10 cellular contexts compared by ENCODE assay signal in genomic region chr11:2089536-2090165, GRCh38. TPM values are rescaled to one million over a fixed set of nuclear protein-coding genes. Genes with fewer than 3 reads are reported as not detected.
DNase-seq lines count a peak whose midpoint lies in the region; ATAC-seq, FAIRE-seq and TF ChIP-seq lines count a peak whose summit lies in the region.
"Had no signal": no experiment of that assay in that cellular context is flagged by ENCODE, and none has a peak within 500 bp of the region (broad histone marks: within the 10 kb centered on the region; RNA-seq: fewer than 3 reads in every experiment).

No MANE protein-coding gene starts in this region.

- H3K4me3 ChIP-seq in GM12878, result no peak overlapping the region
- H3K4me3 ChIP-seq in neuronal stem cell (ENCODE audit: low read length in 2 of 2), result no peak overlapping the region
- H3K4me3 ChIP-seq in coronary artery, result no peak overlapping the region
- H3K4me3 ChIP-seq: vagina had no signal

- intact Hi-C loops in GM12878 (cut with micrococcal nuclease; ENCODE audit: unreplicated experiment), result no loop called here

- no peaks in the 10 kb centered on the region; a peak in 1 of 4 replicates for H3K27me3 ChIP-seq in GM12878 (replicated peaks in 1 of 2; ENCODE audit: control insufficient read depth in 2 of 2, insufficient read depth in 2 of 2, low read length in 1 of 2)
- H3K27me3 ChIP-seq in neuronal stem cell (ENCODE audit: control insufficient read depth in 3 of 3, insufficient read depth in 3 of 3, low read depth in 1 of 3, low read length in 3 of 3), result peaks cover 0 to 6% (median 0%) of the 10 kb centered on the region in 3 experiments
- H3K27me3 ChIP-seq: vagina had no signal

- no peak overlapping the region for H2BK120ac ChIP-seq in neuronal stem cell (ENCODE audit: low read depth, low read length)

- no peak for FAIRE-seq in GM12878 (lab: Jason Lieb, UNC)

- peak overlapping the region; percentile 6 for H3K23ac ChIP-seq in neuronal stem cell (ENCODE audit: low read depth, low read length, poor library complexity)

- no peak overlapping the region for H2BK15ac ChIP-seq in neuronal stem cell (ENCODE audit: low read length)

- SMC1A ChIA-PET in GM12878 (lab: Charles Lee; ENCODE audit: uncharacterized antibody, unreplicated experiment), result no interaction called here

- CTCF ChIA-PET in GM12878 (lab: Yijun Ruan, JAX), result interaction anchor here (1.7 kb wide), 1 partner anchor 11 kb away, joined by 4 read pairs; no protein-coding TSS in a partner anchor

- POLR2A ChIA-PET in GM12878 (lab: Charles Lee), result no interaction called here

- H3K9me3 ChIP-seq in GM12878 (replicated peaks; ENCODE audit: control insufficient read depth, insufficient read depth, low read length) (no peaks in the 10 kb centered on the region; the same call in 1 of the 3 replicates), neuronal stem cell (replicated peaks in 1 of 2; ENCODE audit: control insufficient read depth in 2 of 2, insufficient read depth in 1 of 2, low read depth in 1 of 2, low read length in 2 of 2) (peaks cover 0 to 11% of the 10 kb centered on the region in 2 donors)
- H3K9me3 ChIP-seq: vagina had no signal

- no peaks in the 10 kb centered on the region for H3K79me2 ChIP-seq in GM12878 (ENCODE audit: control insufficient read depth, insufficient read depth, low read length)

- BruUV-seq in GM12878 (replicated peaks; lab: Mats Ljungman, UMichigan), result no TSS peak

- peaks cover 2% of the 10 kb centered on the region for H3K79me1 ChIP-seq in neuronal stem cell (ENCODE audit: low read depth, low read length)

- no peak overlapping the region for H4K8ac ChIP-seq in neuronal stem cell (ENCODE audit: low read depth, low read length)

- H2BK5ac ChIP-seq in neuronal stem cell (ENCODE audit: low read length), result no peak overlapping the region

- H3K4me2 ChIP-seq in GM12878 (ENCODE audit: control insufficient read depth, insufficient read depth), result no peak overlapping the region
- no peak overlapping the region for H3K4me2 ChIP-seq in neuronal stem cell (ENCODE audit: insufficient read depth, low read length, poor library complexity, severe bottlenecking)

- H3K36me3 ChIP-seq in GM12878 (ENCODE audit: control insufficient read depth in 2 of 2, insufficient read depth in 2 of 2, low read length in 1 of 2) (no peaks in the 10 kb centered on the region), neuronal stem cell (replicated peaks in 1 of 2; ENCODE audit: control insufficient read depth in 2 of 2, insufficient read depth in 2 of 2, low read length in 2 of 2) (no peaks in the 10 kb centered on the region)
- H3K36me3 ChIP-seq: vagina had no signal

- H2AK5ac ChIP-seq in neuronal stem cell (ENCODE audit: low read depth, low read length), result peak overlapping the region; percentile 56

- H4K91ac ChIP-seq in neuronal stem cell (ENCODE audit: low read depth, low read length, poor library complexity), result peak overlapping the region; percentile 64

- in situ Hi-C loops in GM12878 (cut with MboI), result no loop called here

- DNase-seq in activated effector memory CD4-positive, alpha-beta T cell treated with anti-CD3 and anti-CD28 coated beads, Interleukin-2, amount 50 U/mL, for 16 hours, result peak; percentile 64
- no peak for DNase-seq in activated effector memory CD4-positive, alpha-beta T cell treated with Interleukin-2 at 50 U/mL for 16 hours
- DNase-seq in NCI-H82 (lab: John Stamatoyannopoulos, UW), result peak; percentile 69
- DNase-seq in GM12878 (ENCODE audit: low read depth, low spot score), result no peak
- DNase-seq in neuronal stem cell (ENCODE audit: low spot score), result peak; percentile 20
- no peak for DNase-seq in kidney glomerular epithelial cell (lab: John Stamatoyannopoulos, UW)
- DNase-seq in coronary artery (ENCODE audit: low spot score), result no peak

- H2AFZ ChIP-seq in GM12878 (ENCODE audit: control insufficient read depth, low read depth, low read length) (no peak overlapping the region), neuronal stem cell (ENCODE audit: low read length) (no peak overlapping the region)

- no peak overlapping the region for H2BK12ac ChIP-seq in neuronal stem cell (ENCODE audit: low read length)

- peak overlapping the region; percentile 48 for H3K18ac ChIP-seq in neuronal stem cell (ENCODE audit: low read length)

- RAD21 ChIA-PET in GM12878 (lab: Charles Lee; ENCODE audit: unreplicated experiment), result no interaction called here

- no peak for TF ChIP-seq RAD21 in GM12878 (IDR thresholded peaks at IDR 0.05; ENCODE audit: insufficient read depth, low read depth, low read length)

- no peak for TF ChIP-seq EP300 in GM12878 (IDR thresholded peaks at IDR 0.05; ENCODE audit: borderline replicate concordance in 1 of 2, control insufficient read depth in 1 of 2, low read depth in 2 of 2, low read length in 2 of 2)

- peak overlapping the region; percentile 53 for H3K4ac ChIP-seq in neuronal stem cell (ENCODE audit: low read length)

- 60% methylated on average over 8 of the region's 9 CpGs for WGBS in GM12878 (ENCODE audit: insufficient coverage, insufficient replicate concordance, low lambda C conversion rate, missing lambda C conversion rate)
- no CpG with 5 or more reads among the region's 9 CpGs for WGBS in neuronal stem cell (ENCODE audit: extremely low coverage in 2 of 2, insufficient read length in 2 of 2, insufficient replicate concordance in 1 of 2), 2 donors

- H3K27ac ChIP-seq in GM12878 (ENCODE audit: control insufficient read depth, insufficient read depth) (no peak overlapping the region), neuronal stem cell (replicated peaks; ENCODE audit: low read length) (no peak overlapping the region), coronary artery (no peak overlapping the region)
- H3K27ac ChIP-seq: vagina had no signal

- no peak for TF ChIP-seq POLR2A in GM12878 (IDR thresholded peaks at IDR 0.05; ENCODE audit: low read depth, low read length)

- no peaks in the 10 kb centered on the region; the same call in 1 of the 2 replicates for H4K20me1 ChIP-seq in GM12878 (ENCODE audit: control insufficient read depth, insufficient read depth)

- TF ChIP-seq CTCF in GM12878 (IDR thresholded peaks at IDR 0.05 in 2 of 3, conservative IDR thresholded peaks at IDR 0.05 in 1 of 3; ENCODE audit: control insufficient read depth in 2 of 3, extremely low read depth in 1 of 3, insufficient read depth in 1 of 3, low read depth in 3 of 3, low read length in 3 of 3) (no peak), coronary artery (IDR thresholded peaks at IDR 0.05) (no peak)

- peak; percentile 96 for ATAC-seq in GM12878
- no peak for ATAC-seq in HG03135 (IDR thresholded peaks at IDR 0.05; ENCODE audit: unreplicated experiment)

- H3K9ac ChIP-seq in GM12878 (ENCODE audit: control insufficient read depth, insufficient read depth, low read length) (no peak overlapping the region), neuronal stem cell (ENCODE audit: low read depth, low read length, poor library complexity) (no peak overlapping the region)

- H3K14ac ChIP-seq in neuronal stem cell (ENCODE audit: low read length), result no peak overlapping the region

- H3K4me1 ChIP-seq in GM12878 (ENCODE audit: control insufficient read depth, insufficient read depth, low read length), result no peaks in the 10 kb centered on the region
- peaks cover 0 to 2% of the 10 kb centered on the region in 2 donors for H3K4me1 ChIP-seq in neuronal stem cell (ENCODE audit: control insufficient read depth in 2 of 2, insufficient read depth in 1 of 2, low read depth in 1 of 2, low read length in 2 of 2)

TF ChIP-seq in GM12878, 131 proteins besides CTCF, POLR2A, EP300 and RAD21 (continues in another document):
- TF ChIP-seq CEBPZ (IDR thresholded peaks at IDR 0.05; ENCODE audit: low read depth, low read length), result no peak
- TF ChIP-seq CREM (IDR thresholded peaks at IDR 0.05; ENCODE audit: low read depth), result no peak
- TF ChIP-seq NR2C2 (IDR thresholded peaks at IDR 0.05; ENCODE audit: borderline replicate concordance, control insufficient read depth, insufficient read length, low read depth), result no peak

RNA-seq across cellular contexts. Expression of gene IGF2, which starts 49.5 kb away (rescaled TPM):
- not detected in 2 replicates for total RNA-seq in GM12878 (2013; cell fraction: nucleolus; rRNA removed)
- total RNA-seq in GM12878 (2014; rRNA removed) (not detected in 2 replicates), GM12878 (2014; rRNA removed; fragmentation: Illumina TruSeq; extraction: Trizol) (not detected in 2 replicates), GM12878 (2021) (0.35 and 0.41 TPM in 2 replicates)
- not detected for polyA plus RNA-seq in GM12878 (2011; ENCODE audit: low read depth)
- polyA plus RNA-seq in GM12878 (2011; rRNA removed) (0.03 TPM in 1 of 2 replicates, not detected in the other), GM12878 (2014; fragmentation: Illumina TruSeq; extraction: Trizol) (not detected in 2 replicates), GM12878 (2014; fragmentation: Nextera tagmentation; extraction: Ambion mirVana) (not detected), GM12878 (2014; rRNA removed) (not detected in 2 replicates), GM12878 (2016; fragmentation: Nextera tagmentation; extraction: Ambion mirVana) (not detected)
- 0.02 TPM in 1 of 2 replicates, not detected in the other for polyA plus RNA-seq in GM12878 (2011; cell fraction: cytosol; rRNA removed)
- polyA plus RNA-seq in GM12878 (2011; cell fraction: nucleus; rRNA removed), result 0.04 TPM in 1 of 2 replicates, not detected in the other
- not detected in 2 replicates for polyA plus RNA-seq in GM12878 (2012)
- 0.21 TPM in 1 of 2 replicates, not detected in the other for polyA minus RNA-seq in GM12878 (2011; rRNA and poly(A)+ RNA removed)
- not detected in 2 replicates for polyA minus RNA-seq in GM12878 (2011; cell fraction: cytosol; rRNA and poly(A)+ RNA removed)
- polyA minus RNA-seq in GM12878 (2011; cell fraction: nucleus; rRNA and poly(A)+ RNA removed), result not detected in 2 replicates
- 11.8 TPM for polyA plus RNA-seq in neuronal stem cell (2013, experiment 1 of 2)
- 11.0 TPM for polyA plus RNA-seq in neuronal stem cell (2013, experiment 2 of 2)
- total RNA-seq: mononuclear cell had no signal

Comparison
In these comparisons a context has a peak if more than half of its experiments do, and no peak if none do; other contexts are left out.
1. DNase-seq: peak in activated effector memory CD4-positive, alpha-beta T cell treated with anti-CD3 and anti-CD28 coated beads, Interleukin-2, amount 50 U/mL, for 16 hours (single experiment), NCI-H82 (single experiment) and neuronal stem cell (single experiment); none in activated effector memory CD4-positive, alpha-beta T cell treated with Interleukin-2 at 50 U/mL for 16 hours (single experiment), GM12878 (single experiment), kidney glomerular epithelial cell (single experiment) and coronary artery (single experiment).